20 cellular contexts compared by ENCODE assay signal in genomic region chr18:35964319-35964718, GRCh38.
DNase-seq lines count a peak whose midpoint lies in the region; ATAC-seq, FAIRE-seq and TF ChIP-seq lines count a peak whose summit lies in the region.
"Had no signal": no experiment of that assay in that cellular context is flagged by ENCODE, and none has a peak within 500 bp of the region (broad histone marks: within the 10 kb centered on the region; RNA-seq: fewer than 3 reads in every experiment).

No MANE protein-coding gene starts in this region.

- H3K79me2 ChIP-seq in K562 (ENCODE audit: control insufficient read depth, insufficient read depth, low read length) (no peaks in the 10 kb centered on the region), GM23248 (ENCODE audit: insufficient read depth) (no peaks in the 10 kb centered on the region)

- H3K36me3 ChIP-seq in K562 (ENCODE audit: control insufficient read depth, insufficient read depth, low read length) (no peaks in the 10 kb centered on the region), GM23248 (ENCODE audit: low read depth) (no peaks in the 10 kb centered on the region)

- intact Hi-C loops in activated CD4-positive, alpha-beta T cell treated with anti-CD3 and anti-CD28 coated beads for 36 hours (cut with DNase I, micrococcal nuclease): no loop called here
- intact Hi-C loops in activated naive CD4-positive, alpha-beta T cell treated with anti-CD3 and anti-CD28 coated beads for 36 hours (cut with micrococcal nuclease): no loop called here
- intact Hi-C loops in K562 (cut with micrococcal nuclease): no loop called here

- TF ChIP-seq POLR2A in K562 (conservative IDR thresholded peaks at IDR 0.05): no peak

- TF ChIP-seq EP300 in K562 (IDR thresholded peaks at IDR 0.05; ENCODE audit: low read length): no peak

- no peak overlapping the region for H3K9ac ChIP-seq in K562 (ENCODE audit: insufficient read depth in 1 of 2, low read depth in 2 of 2, low read length in 2 of 2)
- no peak overlapping the region for H3K9ac ChIP-seq in GM23248

- TF ChIP-seq RAD21 in K562 (CRISPR knock-in tag; conservative IDR thresholded peaks at IDR 0.05 in 1 of 2, IDR thresholded peaks at IDR 0.05 in 1 of 2): no peak

- no peak overlapping the region for H3K4me3 ChIP-seq in K562
- no peak overlapping the region for H3K4me3 ChIP-seq in GM23248

- H3K9me3 Mint-ChIP-seq in activated CD4-positive, alpha-beta T cell treated with anti-CD3 and anti-CD28 coated beads for 36 hours (ENCODE audit: low read depth): no peaks in the 10 kb centered on the region
- H3K9me3 Mint-ChIP-seq in activated naive CD4-positive, alpha-beta T cell treated with anti-CD3 and anti-CD28 coated beads for 36 hours: peaks cover 2% of the 10 kb centered on the region
- H3K9me3 Mint-ChIP-seq in activated naive CD4-positive, alpha-beta T cell treated with anti-CD3 and anti-CD28 coated beads, Interleukin-2, amount 10 ng/mL, durations not matched to agents 7 days and 5 days: no peaks in the 10 kb centered on the region

- no peaks in the 10 kb centered on the region for H3K4me1 ChIP-seq in K562 (replicated peaks in 1 of 2; ENCODE audit: control insufficient read depth in 2 of 2, insufficient read depth in 2 of 2, low read length in 2 of 2)
- no peaks in the 10 kb centered on the region for H3K4me1 ChIP-seq in GM23248 (ENCODE audit: insufficient read depth)

- H3K9me3 ChIP-seq in K562 (replicated peaks; ENCODE audit: control insufficient read depth, insufficient read depth, low read depth, low read length) (0 out of 2 replicates have a peak, but pooled peaks cover 2% of the 10 kb centered on the region), GM23248 (ENCODE audit: low read depth) (no peaks in the 10 kb centered on the region)

- H3K27me3 Mint-ChIP-seq in activated CD4-positive, alpha-beta T cell treated with anti-CD3 and anti-CD28 coated beads for 36 hours: no peaks in the 10 kb centered on the region
- H3K27me3 Mint-ChIP-seq in activated naive CD4-positive, alpha-beta T cell treated with anti-CD3 and anti-CD28 coated beads for 36 hours (ENCODE audit: low read depth): no peaks in the 10 kb centered on the region
- peaks cover 13% of the 10 kb centered on the region for H3K27me3 Mint-ChIP-seq in activated naive CD4-positive, alpha-beta T cell treated with anti-CD3 and anti-CD28 coated beads, Interleukin-2, amount 10 ng/mL, durations not matched to agents 7 days and 5 days

- H3K27ac ChIP-seq in K562 (ENCODE audit: extremely low read depth, low read depth, low read length): no peak overlapping the region
- H3K27ac ChIP-seq in GM23248: no peak overlapping the region
- H3K27ac ChIP-seq: 22Rv1, HL-60 had no signal

- TF ChIP-seq CTCF in K562 (IDR thresholded peaks at IDR 0.05 in 2 of 3, conservative IDR thresholded peaks at IDR 0.05 in 1 of 3; ENCODE audit: insufficient read depth in 2 of 3, low read depth in 1 of 3, low read length in 3 of 3): no peak

- in situ Hi-C loops in K562 (cut with MboI): no loop called here
- in situ Hi-C loops in GM23248 (cut with MboI): loop anchor here (25.0 kb wide), 1 partner anchor 727 kb away; the partner anchor contains the start of gene ZNF397

- H3K9me1 ChIP-seq in K562 (ENCODE audit: control insufficient read depth, insufficient read depth, low read length): no peaks in the 10 kb centered on the region

- ATAC-seq in activated CD4-positive, alpha-beta T cell treated with anti-CD3 and anti-CD28 coated beads for 36 hours: peak; percentile 85
- ATAC-seq in K562 (peak; percentile 35), HG03432 (IDR thresholded peaks at IDR 0.05; ENCODE audit: unreplicated experiment) (no peak)
- ATAC-seq: CD8-positive, alpha-beta T cell had no signal

- H3K4me3 Mint-ChIP-seq in activated CD4-positive, alpha-beta T cell treated with anti-CD3 and anti-CD28 coated beads for 36 hours: no peak overlapping the region
- H3K4me3 Mint-ChIP-seq in activated naive CD4-positive, alpha-beta T cell treated with anti-CD3 and anti-CD28 coated beads for 36 hours: no peak overlapping the region
- H3K4me3 Mint-ChIP-seq in activated naive CD4-positive, alpha-beta T cell treated with anti-CD3 and anti-CD28 coated beads, Interleukin-2, amount 10 ng/mL, durations not matched to agents 7 days and 5 days: no peak overlapping the region
- H3K4me3 Mint-ChIP-seq: CD14-positive monocyte; CD8-positive, alpha-beta T cell had no signal

- H3K36me3 Mint-ChIP-seq in activated CD4-positive, alpha-beta T cell treated with anti-CD3 and anti-CD28 coated beads for 36 hours (ENCODE audit: low read depth): no peaks in the 10 kb centered on the region
- no peaks in the 10 kb centered on the region for H3K36me3 Mint-ChIP-seq in activated naive CD4-positive, alpha-beta T cell treated with anti-CD3 and anti-CD28 coated beads for 36 hours (ENCODE audit: low read depth)
- no peaks in the 10 kb centered on the region for H3K36me3 Mint-ChIP-seq in activated naive CD4-positive, alpha-beta T cell treated with anti-CD3 and anti-CD28 coated beads, Interleukin-2, amount 10 ng/mL, durations not matched to agents 7 days and 5 days
- H3K36me3 Mint-ChIP-seq: CD14-positive monocyte; CD8-positive, alpha-beta T cell had no signal

- H3K4me1 Mint-ChIP-seq in activated CD4-positive, alpha-beta T cell treated with anti-CD3 and anti-CD28 coated beads for 36 hours: peaks cover 22% of the 10 kb centered on the region
- peaks cover 24% of the 10 kb centered on the region for H3K4me1 Mint-ChIP-seq in activated naive CD4-positive, alpha-beta T cell treated with anti-CD3 and anti-CD28 coated beads for 36 hours (ENCODE audit: low read depth)
- H3K4me1 Mint-ChIP-seq in activated naive CD4-positive, alpha-beta T cell treated with anti-CD3 and anti-CD28 coated beads, Interleukin-2, amount 10 ng/mL, durations not matched to agents 7 days and 5 days: peaks cover 18% of the 10 kb centered on the region

- POLR2A ChIA-PET in activated CD4-positive, alpha-beta T cell treated with anti-CD3 and anti-CD28 coated beads for 36 hours (lab: Charles Lee): no interaction called here
- POLR2A ChIA-PET in K562 (lab: Yijun Ruan, JAX): interaction anchor here (0.6 kb wide), 1 partner anchor 8 kb away, joined by 4 read pairs; the partner anchor contains the start of gene RMP24

- no peaks in the 10 kb centered on the region for H3K9me2 ChIP-seq in GM23248 (ENCODE audit: insufficient read depth)

- H3K4me2 ChIP-seq in K562 (ENCODE audit: insufficient read depth, low read length) (no peak overlapping the region), GM23248 (ENCODE audit: unreplicated experiment) (no peak overlapping the region)

- CTCF ChIA-PET in activated CD4-positive, alpha-beta T cell treated with anti-CD3 and anti-CD28 coated beads for 36 hours (lab: Charles Lee): interaction anchor here (0.6 kb wide), 1 partner anchor 372 kb away, joined by 3 read pairs; no protein-coding TSS in a partner anchor
- CTCF ChIA-PET in activated naive CD4-positive, alpha-beta T cell treated with anti-CD3 and anti-CD28 coated beads for 36 hours (lab: Charles Lee): no interaction called here
- CTCF ChIA-PET in activated naive CD4-positive, alpha-beta T cell treated with anti-CD3 and anti-CD28 coated beads, Interleukin-2, amount 10 ng/mL, durations not matched to agents 7 days and 5 days (lab: Charles Lee): interaction anchor here (1.2 kb wide), 1 partner anchor 13 kb away, joined by 4 read pairs; no protein-coding TSS in a partner anchor
- CTCF ChIA-PET in K562 (lab: Yijun Ruan, JAX; ENCODE audit: low intra/inter-chr PET ratio): no interaction called here

- H4K20me1 ChIP-seq in K562 (replicated peaks; ENCODE audit: control insufficient read depth, insufficient read depth, low read length) (no peaks in the 10 kb centered on the region), GM23248 (ENCODE audit: insufficient read depth) (no peaks in the 10 kb centered on the region)

- peak overlapping the region; percentile 77 for H3K27ac Mint-ChIP-seq in activated CD4-positive, alpha-beta T cell treated with anti-CD3 and anti-CD28 coated beads for 36 hours
- peak overlapping the region; percentile 71 for H3K27ac Mint-ChIP-seq in activated naive CD4-positive, alpha-beta T cell treated with anti-CD3 and anti-CD28 coated beads for 36 hours
- no peak overlapping the region for H3K27ac Mint-ChIP-seq in activated naive CD4-positive, alpha-beta T cell treated with anti-CD3 and anti-CD28 coated beads, Interleukin-2, amount 10 ng/mL, durations not matched to agents 7 days and 5 days
- H3K27ac Mint-ChIP-seq: CD8-positive, alpha-beta T cell had no signal

- no peak overlapping the region for H2AFZ ChIP-seq in K562 (ENCODE audit: low read depth, low read length)
- no peak overlapping the region for H2AFZ ChIP-seq in GM23248

- no peak for DNase-seq in activated CD4-positive, alpha-beta T cell treated with anti-CD3 and anti-CD28 coated beads for 36 hours
- no peak for DNase-seq in activated CD4-positive, alpha-beta T cell treated with anti-CD3 and anti-CD28 coated beads for 1 hour
- DNase-seq in activated naive CD4-positive, alpha-beta T cell treated with anti-CD3 and anti-CD28 coated beads for 36 hours: no peak
- no peak for DNase-seq in activated naive CD4-positive, alpha-beta T cell treated with anti-CD3 and anti-CD28 coated beads, Interleukin-2, amount 10 ng/mL, durations not matched to agents 7 days and 5 days
- DNase-seq in K562 (ENCODE audit: extremely low read depth in 1 of 4, low spot score in 3 of 4) (no peak), GM23248 (no peak)
- DNase-seq: CD8-positive, alpha-beta T cell; COR-L47; DMS153; DMS79 treated with DMSO at 0.1 percent for 48 hours; EL; HCEC 1CT had no signal

- no peak for FAIRE-seq in K562 (lab: Jason Lieb, UNC)
- FAIRE-seq: D721Med, G401.6, GM12892, GM19239 had no signal

- BruUV-seq in K562 (replicated peaks; lab: Mats Ljungman, UMichigan): no TSS peak

- H3F3A ChIP-seq in GM23248 (ENCODE audit: insufficient read depth): no peaks in the 10 kb centered on the region

- H3K27me3 ChIP-seq in K562 (ENCODE audit: control insufficient read depth in 2 of 2, insufficient read depth in 2 of 2, low read length in 2 of 2) (no peaks in the 10 kb centered on the region; a peak in 1 of 5 replicates), GM23248 (replicated peaks; ENCODE audit: insufficient read depth) (no peaks in the 10 kb centered on the region; the same call in 1 of the 2 replicates)

TF ChIP-seq in K562, 482 proteins besides CTCF, POLR2A, EP300 and RAD21 (continues in another document):
- TF ChIP-seq RBM25 (IDR thresholded peaks at IDR 0.05; ENCODE audit: low read depth, low read length, severe bottlenecking): no peak
- TF ChIP-seq SRSF3 (IDR thresholded peaks at IDR 0.05; ENCODE audit: insufficient read depth, low read length): no peak
- no peak for TF ChIP-seq ATF1 (CRISPR knock-in tag; IDR thresholded peaks at IDR 0.05)
- no peak for TF ChIP-seq ATF1 (tag; IDR thresholded peaks at IDR 0.05)
- no peak for TF ChIP-seq ZNF740 (CRISPR knock-in tag; IDR thresholded peaks at IDR 0.05)
- TF ChIP-seq ZNF740 (tag; IDR thresholded peaks at IDR 0.05): no peak

Comparison
In these comparisons a context has a peak if more than half of its experiments do, and no peak if none do; other contexts are left out.
1. CTCF ChIA-PET loops: an anchor here in activated CD4-positive, alpha-beta T cell treated with anti-CD3 and anti-CD28 coated beads for 36 hours (0.6 kb wide) and activated naive CD4-positive, alpha-beta T cell treated with anti-CD3 and anti-CD28 coated beads, Interleukin-2, amount 10 ng/mL, durations not matched to agents 7 days and 5 days (1.2 kb wide); none called in activated naive CD4-positive, alpha-beta T cell treated with anti-CD3 and anti-CD28 coated beads for 36 hours and K562.